Comparison of ENCODE assay signal across 17 cellular contexts in genomic region chr10:61774031-61774430, GRCh38.
"Had no signal": no experiment of that assay in that cellular context is flagged by ENCODE, and none has a peak within 500 bp of the region (broad histone marks: within the 10 kb centered on the region; RNA-seq: fewer than 3 reads in every experiment).

No MANE protein-coding gene starts in this region.

- H3K4me2 ChIP-seq: smooth muscle cell had no signal

- DNase-seq: effector memory CD4-positive, alpha-beta T cell; heart left ventricle; hippocampal formation; kidney glomerular epithelial cell; occipital lobe; pancreas; right cardiac atrium; stimulated activated CD4-positive, alpha-beta T cell treated with anti-CD3 and anti-CD28 coated beads, Interleukin-2, amount 100 ng/mL, for 48 hours; stimulated activated naive CD4-positive, alpha-beta T cell treated with Interleukin-2 at 50 U/mL for 16 hours; thyroid gland; uterus had no signal

- H3K27ac Mint-ChIP-seq: natural killer cell treated with Interleukin-12 subunit alpha and Interleukin-12 subunit beta and Interleukin-15 and Interleukin-18, amount 100 ng/mL, for 72 hours; progenitor cell of endocrine pancreas; type B pancreatic cell had no signal

- H3K36me3 Mint-ChIP-seq: natural killer cell treated with Interleukin-12 subunit alpha and Interleukin-12 subunit beta and Interleukin-15 and Interleukin-18, amount 100 ng/mL, for 72 hours; type B pancreatic cell had no signal

- H3K4me1 ChIP-seq: heart left ventricle, pancreas, suprapubic skin, thyroid gland, uterus had no signal

- H3K4me3 ChIP-seq: heart left ventricle, pancreas, smooth muscle cell, suprapubic skin, thyroid gland, uterus had no signal

- H3K27me3 ChIP-seq: heart left ventricle, pancreas, suprapubic skin, thyroid gland, uterus had no signal

- ATAC-seq: esophagus mucosa; heart left ventricle; natural killer cell treated with Interleukin-12 subunit alpha and Interleukin-12 subunit beta and Interleukin-15 and Interleukin-18, amount 100 ng/mL, for 72 hours; pancreas; right cardiac atrium had no signal

- H3K9me3 ChIP-seq: heart left ventricle, pancreas, suprapubic skin, thyroid gland, uterus had no signal

- H3K4me3 Mint-ChIP-seq: natural killer cell treated with Interleukin-12 subunit alpha and Interleukin-12 subunit beta and Interleukin-15 and Interleukin-18, amount 100 ng/mL, for 72 hours; type B pancreatic cell had no signal

- H3K27me3 Mint-ChIP-seq: progenitor cell of endocrine pancreas, type B pancreatic cell had no signal

- H3K27ac ChIP-seq: heart left ventricle, pancreas, suprapubic skin, thyroid gland, uterus had no signal

- H3K9me3 Mint-ChIP-seq: natural killer cell treated with Interleukin-12 subunit alpha and Interleukin-12 subunit beta and Interleukin-15 and Interleukin-18, amount 100 ng/mL, for 72 hours; type B pancreatic cell had no signal

- H3K36me3 ChIP-seq: heart left ventricle, pancreas, suprapubic skin, thyroid gland, uterus had no signal
